ENCODE assay signal across 1 cellular context in the genomic region with DNA sequence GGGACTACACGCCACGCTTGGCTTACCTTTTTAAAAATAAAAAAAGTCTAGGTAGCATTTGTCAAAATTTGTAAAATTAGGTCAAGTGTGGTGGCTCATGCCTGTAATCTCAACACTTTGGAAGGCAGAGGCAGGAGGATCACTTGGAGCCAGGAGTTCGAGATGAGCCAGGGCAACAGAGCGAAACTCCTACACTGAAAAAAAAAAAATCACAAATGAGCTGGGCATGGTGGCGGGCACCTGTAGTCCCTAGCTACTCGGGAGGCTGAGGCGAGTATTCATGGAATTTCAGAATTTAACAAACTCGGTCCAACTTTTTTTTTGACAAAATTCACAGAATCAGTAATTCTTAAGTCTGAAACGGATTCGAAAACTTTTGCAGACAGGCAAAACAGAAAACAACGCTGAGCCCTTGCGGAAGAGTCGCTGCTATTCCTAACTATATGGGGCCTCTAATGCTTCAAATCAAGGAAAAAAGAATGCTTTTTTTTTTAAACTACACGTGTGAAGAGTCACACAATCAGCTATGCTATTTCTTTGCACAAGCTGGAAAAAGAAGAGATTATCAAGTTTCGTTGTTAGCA.
TF ChIP-seq lines count a peak whose summit lies in the region.

No MANE protein-coding gene starts in this region.

TF ChIP-seq in K562, 482 proteins besides CTCF, POLR2A, EP300 and RAD21:
- TF ChIP-seq, protein P1, sequence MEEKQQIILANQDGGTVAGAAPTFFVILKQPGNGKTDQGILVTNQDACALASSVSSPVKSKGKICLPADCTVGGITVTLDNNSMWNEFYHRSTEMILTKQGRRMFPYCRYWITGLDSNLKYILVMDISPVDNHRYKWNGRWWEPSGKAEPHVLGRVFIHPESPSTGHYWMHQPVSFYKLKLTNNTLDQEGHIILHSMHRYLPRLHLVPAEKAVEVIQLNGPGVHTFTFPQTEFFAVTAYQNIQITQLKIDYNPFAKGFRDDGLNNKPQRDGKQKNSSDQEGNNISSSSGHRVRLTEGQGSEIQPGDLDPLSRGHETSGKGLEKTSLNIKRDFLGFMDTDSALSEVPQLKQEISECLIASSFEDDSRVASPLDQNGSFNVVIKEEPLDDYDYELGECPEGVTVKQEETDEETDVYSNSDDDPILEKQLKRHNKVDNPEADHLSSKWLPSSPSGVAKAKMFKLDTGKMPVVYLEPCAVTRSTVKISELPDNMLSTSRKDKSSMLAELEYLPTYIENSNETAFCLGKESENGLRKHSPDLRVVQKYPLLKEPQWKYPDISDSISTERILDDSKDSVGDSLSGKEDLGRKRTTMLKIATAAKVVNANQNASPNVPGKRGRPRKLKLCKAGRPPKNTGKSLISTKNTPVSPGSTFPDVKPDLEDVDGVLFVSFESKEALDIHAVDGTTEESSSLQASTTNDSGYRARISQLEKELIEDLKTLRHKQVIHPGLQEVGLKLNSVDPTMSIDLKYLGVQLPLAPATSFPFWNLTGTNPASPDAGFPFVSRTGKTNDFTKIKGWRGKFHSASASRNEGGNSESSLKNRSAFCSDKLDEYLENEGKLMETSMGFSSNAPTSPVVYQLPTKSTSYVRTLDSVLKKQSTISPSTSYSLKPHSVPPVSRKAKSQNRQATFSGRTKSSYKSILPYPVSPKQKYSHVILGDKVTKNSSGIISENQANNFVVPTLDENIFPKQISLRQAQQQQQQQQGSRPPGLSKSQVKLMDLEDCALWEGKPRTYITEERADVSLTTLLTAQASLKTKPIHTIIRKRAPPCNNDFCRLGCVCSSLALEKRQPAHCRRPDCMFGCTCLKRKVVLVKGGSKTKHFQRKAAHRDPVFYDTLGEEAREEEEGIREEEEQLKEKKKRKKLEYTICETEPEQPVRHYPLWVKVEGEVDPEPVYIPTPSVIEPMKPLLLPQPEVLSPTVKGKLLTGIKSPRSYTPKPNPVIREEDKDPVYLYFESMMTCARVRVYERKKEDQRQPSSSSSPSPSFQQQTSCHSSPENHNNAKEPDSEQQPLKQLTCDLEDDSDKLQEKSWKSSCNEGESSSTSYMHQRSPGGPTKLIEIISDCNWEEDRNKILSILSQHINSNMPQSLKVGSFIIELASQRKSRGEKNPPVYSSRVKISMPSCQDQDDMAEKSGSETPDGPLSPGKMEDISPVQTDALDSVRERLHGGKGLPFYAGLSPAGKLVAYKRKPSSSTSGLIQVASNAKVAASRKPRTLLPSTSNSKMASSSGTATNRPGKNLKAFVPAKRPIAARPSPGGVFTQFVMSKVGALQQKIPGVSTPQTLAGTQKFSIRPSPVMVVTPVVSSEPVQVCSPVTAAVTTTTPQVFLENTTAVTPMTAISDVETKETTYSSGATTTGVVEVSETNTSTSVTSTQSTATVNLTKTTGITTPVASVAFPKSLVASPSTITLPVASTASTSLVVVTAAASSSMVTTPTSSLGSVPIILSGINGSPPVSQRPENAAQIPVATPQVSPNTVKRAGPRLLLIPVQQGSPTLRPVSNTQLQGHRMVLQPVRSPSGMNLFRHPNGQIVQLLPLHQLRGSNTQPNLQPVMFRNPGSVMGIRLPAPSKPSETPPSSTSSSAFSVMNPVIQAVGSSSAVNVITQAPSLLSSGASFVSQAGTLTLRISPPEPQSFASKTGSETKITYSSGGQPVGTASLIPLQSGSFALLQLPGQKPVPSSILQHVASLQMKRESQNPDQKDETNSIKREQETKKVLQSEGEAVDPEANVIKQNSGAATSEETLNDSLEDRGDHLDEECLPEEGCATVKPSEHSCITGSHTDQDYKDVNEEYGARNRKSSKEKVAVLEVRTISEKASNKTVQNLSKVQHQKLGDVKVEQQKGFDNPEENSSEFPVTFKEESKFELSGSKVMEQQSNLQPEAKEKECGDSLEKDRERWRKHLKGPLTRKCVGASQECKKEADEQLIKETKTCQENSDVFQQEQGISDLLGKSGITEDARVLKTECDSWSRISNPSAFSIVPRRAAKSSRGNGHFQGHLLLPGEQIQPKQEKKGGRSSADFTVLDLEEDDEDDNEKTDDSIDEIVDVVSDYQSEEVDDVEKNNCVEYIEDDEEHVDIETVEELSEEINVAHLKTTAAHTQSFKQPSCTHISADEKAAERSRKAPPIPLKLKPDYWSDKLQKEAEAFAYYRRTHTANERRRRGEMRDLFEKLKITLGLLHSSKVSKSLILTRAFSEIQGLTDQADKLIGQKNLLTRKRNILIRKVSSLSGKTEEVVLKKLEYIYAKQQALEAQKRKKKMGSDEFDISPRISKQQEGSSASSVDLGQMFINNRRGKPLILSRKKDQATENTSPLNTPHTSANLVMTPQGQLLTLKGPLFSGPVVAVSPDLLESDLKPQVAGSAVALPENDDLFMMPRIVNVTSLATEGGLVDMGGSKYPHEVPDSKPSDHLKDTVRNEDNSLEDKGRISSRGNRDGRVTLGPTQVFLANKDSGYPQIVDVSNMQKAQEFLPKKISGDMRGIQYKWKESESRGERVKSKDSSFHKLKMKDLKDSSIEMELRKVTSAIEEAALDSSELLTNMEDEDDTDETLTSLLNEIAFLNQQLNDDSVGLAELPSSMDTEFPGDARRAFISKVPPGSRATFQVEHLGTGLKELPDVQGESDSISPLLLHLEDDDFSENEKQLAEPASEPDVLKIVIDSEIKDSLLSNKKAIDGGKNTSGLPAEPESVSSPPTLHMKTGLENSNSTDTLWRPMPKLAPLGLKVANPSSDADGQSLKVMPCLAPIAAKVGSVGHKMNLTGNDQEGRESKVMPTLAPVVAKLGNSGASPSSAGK (IDR thresholded peaks at IDR 0.05) = peak; percentile 64; the same call in 1 of the 2 replicates
- TF ChIP-seq NEUROD1 (IDR thresholded peaks at IDR 0.05; ENCODE audit: borderline replicate concordance, low read depth, low read length, partially characterized antibody) (peak; percentile 20), ZNF384 (IDR thresholded peaks at IDR 0.05; ENCODE audit: low read depth, low read length) (peak; percentile 11; the same call in 1 of the 2 replicates), PTRF (tag; IDR thresholded peaks at IDR 0.05) (no peak), ZBTB7A (IDR thresholded peaks at IDR 0.05; ENCODE audit: borderline replicate concordance, control insufficient read depth, low read depth, low read length) (no peak), GTF2A2 (tag; IDR thresholded peaks at IDR 0.05) (0 out of 2 replicates have a peak, but pooled peaks have one; percentile 6)
- TF ChIP-seq, protein P2, sequence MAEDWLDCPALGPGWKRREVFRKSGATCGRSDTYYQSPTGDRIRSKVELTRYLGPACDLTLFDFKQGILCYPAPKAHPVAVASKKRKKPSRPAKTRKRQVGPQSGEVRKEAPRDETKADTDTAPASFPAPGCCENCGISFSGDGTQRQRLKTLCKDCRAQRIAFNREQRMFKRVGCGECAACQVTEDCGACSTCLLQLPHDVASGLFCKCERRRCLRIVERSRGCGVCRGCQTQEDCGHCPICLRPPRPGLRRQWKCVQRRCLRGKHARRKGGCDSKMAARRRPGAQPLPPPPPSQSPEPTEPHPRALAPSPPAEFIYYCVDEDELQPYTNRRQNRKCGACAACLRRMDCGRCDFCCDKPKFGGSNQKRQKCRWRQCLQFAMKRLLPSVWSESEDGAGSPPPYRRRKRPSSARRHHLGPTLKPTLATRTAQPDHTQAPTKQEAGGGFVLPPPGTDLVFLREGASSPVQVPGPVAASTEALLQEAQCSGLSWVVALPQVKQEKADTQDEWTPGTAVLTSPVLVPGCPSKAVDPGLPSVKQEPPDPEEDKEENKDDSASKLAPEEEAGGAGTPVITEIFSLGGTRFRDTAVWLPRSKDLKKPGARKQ (CRISPR knock-in tag; IDR thresholded peaks at IDR 0.05) = peak; percentile 67; the same call in 1 of the 2 replicates
- TF ChIP-seq, protein P3, sequence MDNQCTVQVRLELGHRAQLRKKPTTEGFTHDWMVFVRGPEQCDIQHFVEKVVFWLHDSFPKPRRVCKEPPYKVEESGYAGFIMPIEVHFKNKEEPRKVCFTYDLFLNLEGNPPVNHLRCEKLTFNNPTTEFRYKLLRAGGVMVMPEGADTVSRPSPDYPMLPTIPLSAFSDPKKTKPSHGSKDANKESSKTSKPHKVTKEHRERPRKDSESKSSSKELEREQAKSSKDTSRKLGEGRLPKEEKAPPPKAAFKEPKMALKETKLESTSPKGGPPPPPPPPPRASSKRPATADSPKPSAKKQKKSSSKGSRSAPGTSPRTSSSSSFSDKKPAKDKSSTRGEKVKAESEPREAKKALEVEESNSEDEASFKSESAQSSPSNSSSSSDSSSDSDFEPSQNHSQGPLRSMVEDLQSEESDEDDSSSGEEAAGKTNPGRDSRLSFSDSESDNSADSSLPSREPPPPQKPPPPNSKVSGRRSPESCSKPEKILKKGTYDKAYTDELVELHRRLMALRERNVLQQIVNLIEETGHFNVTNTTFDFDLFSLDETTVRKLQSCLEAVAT (IDR thresholded peaks at IDR 0.05) = peak in 1 of 2 experiments; percentile 68; a peak in 1 of 4 replicates
